ENCODE assay signal across 8 cellular contexts in genomic region chr19:56594783-56595547, GRCh38.
DNase-seq lines count a peak whose midpoint lies in the region; ATAC-seq and TF ChIP-seq lines count a peak whose summit lies in the region.

Gene ZNF71, plus strand, starts transcription at chr19:56595302. Its CDS starts 6,257 bp downstream, at chr19:56601559.

- peaks cover 56% of the 10 kb centered on the region for H3K36me3 Mint-ChIP-seq in nephron (ENCODE audit: low read depth)

- H3K4me3 Mint-ChIP-seq in nephron: peak within 1 kb of the TSS; percentile 93 to 97 (median 94)

- CTCF ChIA-PET in RWPE1 (lab: Yijun Ruan, JAX): interaction anchor here (0.5 kb wide), 1 partner anchor 578 kb away, joined by 4 read pairs; no protein-coding TSS in a partner anchor

- H3K27me3 Mint-ChIP-seq in nephron (ENCODE audit: low read depth): no peaks in the 10 kb centered on the region

- peak; percentile 90 for ATAC-seq in GM21619 (IDR thresholded peaks at IDR 0.05; ENCODE audit: unreplicated experiment)

- DNase-seq in DMS 273 (lab: John Stamatoyannopoulos, UW; ENCODE audit: unreplicated experiment) (peak; percentile 94), KG1 (lab: John Stamatoyannopoulos, UW) (peak; percentile 82), RWPE1 (ENCODE audit: low spot score) (peak; percentile 93), fibroblast of the conjunctiva (ENCODE audit: low read depth) (peak; percentile 68)
- peak; percentile 76 for DNase-seq in activated effector memory CD4-positive, alpha-beta T cell treated with Interleukin-2 at 50 U/mL for 16 hours
- peak; percentile 85 for DNase-seq in stimulated activated naive CD4-positive, alpha-beta T cell treated with Interleukin-2 at 50 U/mL for 16 hours (lab: John Stamatoyannopoulos, UW)

- TF ChIP-seq CTCF in RWPE1 (conservative IDR thresholded peaks at IDR 0.05; ENCODE audit: low read depth): no peak
- TF ChIP-seq CTCF in nephron (IDR thresholded peaks at IDR 0.05; ENCODE audit: unreplicated experiment in 3 of 3): no peak

- POLR2A ChIA-PET in RWPE1 (lab: Yijun Ruan, JAX; ENCODE audit: low non-redundant PET): interaction anchor here (0.7 kb wide), 1 partner anchor 24 kb away, joined by 3 read pairs; no protein-coding TSS in a partner anchor

- H3K9me3 Mint-ChIP-seq in nephron: peaks cover 56% of the 10 kb centered on the region

- H3K27ac ChIP-seq in RWPE1: peak within 1 kb of the TSS; percentile 61

- H3K27ac Mint-ChIP-seq in nephron: peak within 1 kb of the TSS; percentile 36 to 66 (median 64)

- H3K4me1 Mint-ChIP-seq in nephron: peaks cover 11% of the 10 kb centered on the region

Comparison
In these comparisons a context has a peak if more than half of its experiments do, and no peak if none do; other contexts are left out.
1. Peak in every context shown above with its lines: DNase-seq, ATAC-seq and H3K27ac ChIP-seq.